Comparison of ENCODE assay signal across 8 cellular contexts in the genomic region with DNA sequence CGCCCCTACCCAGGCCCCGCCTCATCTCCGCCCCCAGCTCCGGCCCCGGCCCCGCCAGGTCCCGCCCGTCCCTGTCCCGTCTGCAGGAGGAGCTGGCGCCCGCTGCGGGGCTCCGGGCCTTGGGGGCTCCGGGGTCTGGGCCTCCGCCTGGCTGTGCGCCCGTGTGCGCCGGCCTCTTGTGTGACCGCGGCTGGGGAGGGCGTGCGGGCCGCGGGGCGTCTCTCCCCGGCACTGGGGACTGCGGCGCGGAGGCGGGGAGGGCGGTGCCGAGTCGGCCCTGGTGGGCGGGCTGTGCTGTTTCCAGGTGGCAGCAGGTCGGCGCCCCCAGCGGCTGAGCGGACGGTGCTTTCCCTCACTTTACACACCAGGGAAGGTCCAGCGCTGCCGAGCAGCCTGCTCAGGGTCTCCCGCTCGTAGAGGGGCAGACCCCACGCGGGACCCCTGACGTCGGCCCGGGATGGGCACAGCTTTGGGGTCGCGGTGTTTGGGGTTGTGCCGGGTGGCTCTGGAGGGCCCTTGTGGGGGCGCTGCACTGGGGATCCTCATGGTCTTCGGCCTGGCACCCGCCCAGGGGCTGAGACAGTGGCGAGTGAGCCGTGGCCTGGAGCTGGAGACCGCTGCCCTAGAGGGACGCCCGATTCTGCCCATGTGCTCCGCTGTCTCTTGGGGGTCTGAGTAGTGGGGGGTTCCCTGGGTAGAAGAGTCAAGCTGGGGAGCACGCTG. TPM values are rescaled to one million over a fixed set of nuclear protein-coding genes. Genes with fewer than 3 reads are reported as not detected.
DNase-seq lines count a peak whose midpoint lies in the region; ATAC-seq and TF ChIP-seq lines count a peak whose summit lies in the region.

No MANE protein-coding gene starts in this region.

- peaks cover 12% of the 10 kb centered on the region for H3K36me3 ChIP-seq in neutrophil
- peaks cover 30% of the 10 kb centered on the region for H3K36me3 ChIP-seq in suprapubic skin

- no CpG with 5 or more reads among the region's 62 CpGs for WGBS in suprapubic skin

- H3K27me3 ChIP-seq in foreskin keratinocyte (no peaks in the 10 kb centered on the region), neutrophil (no peaks in the 10 kb centered on the region), suprapubic skin (no peaks in the 10 kb centered on the region)

- peaks cover 8% of the 10 kb centered on the region for H3K4me1 ChIP-seq in foreskin keratinocyte
- peaks cover 16 to 17% of the 10 kb centered on the region in 2 experiments for H3K4me1 ChIP-seq in neutrophil (ENCODE audit: control insufficient read depth in 1 of 2, insufficient read depth in 1 of 2, low read depth in 1 of 2, low read length in 1 of 2)
- H3K4me1 ChIP-seq in suprapubic skin = peaks cover 24% of the 10 kb centered on the region

- H3K4me3 ChIP-seq in neutrophil (ENCODE audit: low read depth in 1 of 2, low read length in 1 of 2) (peak overlapping the region; percentile 80 to 91), suprapubic skin (peak overlapping the region; percentile 78)

- H3K27ac ChIP-seq in foreskin keratinocyte = no peak overlapping the region
- peak overlapping the region; percentile 87 for H3K27ac ChIP-seq in neutrophil
- peak overlapping the region; percentile 98 for H3K27ac ChIP-seq in suprapubic skin

- DNase-seq in EH (ENCODE audit: low read depth) (peak; percentile 80), KG1 (lab: John Stamatoyannopoulos, UW) (peak; percentile 72), RPMI7951 (ENCODE audit: low read depth) (peak; percentile 72), foreskin keratinocyte (peak; percentile 46 to 70), suprapubic skin (ENCODE audit: low spot score in 2 of 2) (peak; percentile 90 to 94)
- DNase-seq in activated T-helper 9 cell treated with anti-CD3 and anti-CD28 coated beads, Interleukin-2, amount 50 U/mL, for 16 hours (ENCODE audit: low read depth) = peak; percentile 85

- TF ChIP-seq EP300 in suprapubic skin (IDR thresholded peaks at IDR 0.05) = no peak

- TF ChIP-seq CTCF in foreskin keratinocyte (conservative IDR thresholded peaks at IDR 0.05) = peak; percentile 61
- no peak for TF ChIP-seq CTCF in neutrophil (IDR thresholded peaks at IDR 0.05)
- TF ChIP-seq CTCF in suprapubic skin (IDR thresholded peaks at IDR 0.05) = peak; percentile 16 to 31

- TF ChIP-seq POLR2A in suprapubic skin (IDR thresholded peaks at IDR 0.05) = no peak

- no peaks in the 10 kb centered on the region for H3K9me3 ChIP-seq in neutrophil
- H3K9me3 ChIP-seq in suprapubic skin = no peaks in the 10 kb centered on the region

- peak; percentile 69 for ATAC-seq in GM21786 (IDR thresholded peaks at IDR 0.05; ENCODE audit: unreplicated experiment)
- ATAC-seq in foreskin keratinocyte = peak; percentile 80

RNA-seq across cellular contexts. Expression of a gene that starts 0.7 kb away (rescaled TPM):
- 10.7 and 24.9 TPM in 2 replicates for total RNA-seq in RPMI7951 (2014; rRNA removed; shearing (Covaris generic))
- total RNA-seq in foreskin keratinocyte (12.7 and 15.4 TPM in 2 replicates), suprapubic skin (10 to 100 TPM; 32.1 to 94.9 (median 46.4) TPM)
- 11.6 and 14.4 TPM in 2 replicates for polyA plus RNA-seq in foreskin keratinocyte

RNA-seq across cellular contexts. Expression of a gene that starts 16.0 kb away (rescaled TPM):
- 155 and 173 TPM in 2 replicates for total RNA-seq in RPMI7951 (2014; rRNA removed; shearing (Covaris generic))
- 74.9 and 86.9 TPM in 2 replicates for total RNA-seq in foreskin keratinocyte
- 98.3 and 112 TPM in 2 replicates for polyA plus RNA-seq in foreskin keratinocyte
- total RNA-seq in suprapubic skin = 10 to 100 TPM; 14.6 to 29.1 (median 18.2) TPM

RNA-seq across cellular contexts. Expression of a gene that starts 31.9 kb away (rescaled TPM):
- 5.6 and 15.4 TPM in 2 replicates for total RNA-seq in RPMI7951 (2014; rRNA removed; shearing (Covaris generic))
- 7.7 and 10.8 TPM in 2 replicates for total RNA-seq in foreskin keratinocyte
- polyA plus RNA-seq in foreskin keratinocyte = 7.4 and 13.0 TPM in 2 replicates
- 100 to 1,000 TPM in 1 of 4 donors, 10 to 100 TPM in 3; 37.7 to 160 (median 62.2) TPM for total RNA-seq in suprapubic skin
